Comparison of ENCODE assay signal across 8 cellular contexts in the genomic region with DNA sequence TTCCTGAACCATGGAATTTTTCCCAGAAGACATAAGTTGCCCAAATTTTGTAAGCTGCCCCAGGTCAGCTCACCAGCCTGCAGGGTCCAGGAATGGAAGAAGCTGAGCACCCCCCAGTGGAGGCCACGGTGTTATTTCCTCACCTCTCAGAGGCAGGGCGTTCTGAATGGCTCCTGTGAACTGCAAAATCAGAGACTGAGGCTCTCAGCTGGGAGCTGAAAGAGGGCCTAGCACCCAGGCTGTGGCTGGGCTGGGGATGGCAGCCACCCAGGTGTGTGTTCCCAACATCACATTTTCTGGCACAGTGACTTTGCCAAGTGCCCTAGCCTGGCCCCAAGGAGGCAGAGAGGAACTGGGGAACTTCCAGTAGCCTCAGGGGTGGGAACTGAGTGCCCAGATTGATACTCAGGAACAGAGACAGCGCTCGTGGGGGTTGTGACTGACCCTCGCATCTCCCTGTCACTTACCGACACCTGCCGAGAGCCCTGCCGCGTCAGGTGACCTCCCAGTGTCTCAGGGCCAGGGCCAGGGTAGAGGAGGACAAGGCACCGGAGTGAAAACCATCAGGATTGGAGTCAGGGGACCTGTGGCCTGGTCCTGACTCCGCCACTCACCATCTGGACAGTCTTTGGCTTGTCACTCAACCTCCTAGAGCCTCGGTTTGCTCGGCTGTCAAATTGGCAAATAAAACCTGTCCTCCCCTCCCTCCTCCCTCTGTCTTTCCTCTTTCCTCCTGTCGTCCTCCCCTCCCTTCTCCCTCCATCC. TPM values are rescaled to one million over a fixed set of nuclear protein-coding genes. Genes with fewer than 3 reads are reported as not detected.
DNase-seq lines count a peak whose midpoint lies in the region; ATAC-seq, FAIRE-seq and TF ChIP-seq lines count a peak whose summit lies in the region.
"Had no signal": no experiment of that assay in that cellular context is flagged by ENCODE, and none has a peak within 500 bp of the region (broad histone marks: within the 10 kb centered on the region; RNA-seq: fewer than 3 reads in every experiment).

No MANE protein-coding gene starts in this region.

- peak; percentile 46 for DNase-seq in ELR (ENCODE audit: low read depth)
- DNase-seq in IMR-90, result no peak
- DNase-seq in K562 (ENCODE audit: extremely low read depth in 1 of 4, low spot score in 3 of 4), result peak; percentile 29 to 52 (median 43)
- peak; percentile 26 for DNase-seq in myocyte (ENCODE audit: low read depth)
- DNase-seq in NCI-H146 treated with DMSO at 0.1 percent for 48 hours (lab: John Stamatoyannopoulos, UW; ENCODE audit: unreplicated experiment), result no peak
- no peak for DNase-seq in stimulated activated CD4-positive, alpha-beta T cell treated with anti-CD3 and anti-CD28 coated beads, Interleukin-4, amount 100 ng/mL, for 24 hours
- DNase-seq: NCI-H1436 had no signal

- H3K4me1 ChIP-seq in IMR-90 (ENCODE audit: control insufficient read depth, insufficient read depth, low read length) (peaks cover 5% of the 10 kb centered on the region; the same call in 1 of the 2 replicates), K562 (replicated peaks in 1 of 2; ENCODE audit: control insufficient read depth in 2 of 2, insufficient read depth in 2 of 2, low read length in 2 of 2) (no peaks in the 10 kb centered on the region; a peak in 1 of 5 replicates)

- H3K14ac ChIP-seq in IMR-90 (replicated peaks; ENCODE audit: low read depth, low read length), result no peak overlapping the region

- 0 out of 2 replicates have a peak, but pooled peaks have one; percentile 34 for ATAC-seq in IMR-90 (ENCODE audit: low read depth)
- ATAC-seq in K562, result peak; percentile 74
- no peak for ATAC-seq in HG03039 (IDR thresholded peaks at IDR 0.05; ENCODE audit: unreplicated experiment)

- H3K9ac ChIP-seq in IMR-90 (ENCODE audit: low read depth, low read length) (no peak overlapping the region), K562 (ENCODE audit: insufficient read depth in 1 of 2, low read depth in 2 of 2, low read length in 2 of 2) (no peak overlapping the region)

- H2BK15ac ChIP-seq in IMR-90 (ENCODE audit: low read depth, low read length), result no peak overlapping the region

- CTCF ChIA-PET in IMR-90 (lab: Yijun Ruan, JAX), result no interaction called here
- CTCF ChIA-PET in K562 (lab: Yijun Ruan, JAX; ENCODE audit: low intra/inter-chr PET ratio), result no interaction called here

- H3K56ac ChIP-seq in IMR-90 (ENCODE audit: extremely low read depth, insufficient read depth, low read length), result no peak overlapping the region

- H4K20me1 ChIP-seq in IMR-90 (ENCODE audit: insufficient read depth, low read length) (no peaks in the 10 kb centered on the region), K562 (replicated peaks; ENCODE audit: control insufficient read depth, insufficient read depth, low read length) (0 out of 2 replicates have a peak, but pooled peaks cover 7% of the 10 kb centered on the region)

- peak; percentile 34 for TF ChIP-seq CTCF in IMR-90 (conservative IDR thresholded peaks at IDR 0.05; ENCODE audit: low read depth, low read length)
- peak; percentile 39 to 44 (median 41); a peak in 5 of 6 replicates for TF ChIP-seq CTCF in K562 (IDR thresholded peaks at IDR 0.05 in 2 of 3, conservative IDR thresholded peaks at IDR 0.05 in 1 of 3; ENCODE audit: insufficient read depth in 2 of 3, low read depth in 1 of 3, low read length in 3 of 3)

- no peak overlapping the region for H2BK5ac ChIP-seq in IMR-90 (ENCODE audit: low read depth, low read length, poor library complexity, severe bottlenecking)

- no peak overlapping the region for H3K23ac ChIP-seq in IMR-90 (ENCODE audit: low read depth, low read length)

- H3K79me2 ChIP-seq in K562 (ENCODE audit: control insufficient read depth, insufficient read depth, low read length), result no peaks in the 10 kb centered on the region

- BruUV-seq in IMR-90 (replicated peaks; lab: Mats Ljungman, UMichigan), result no TSS peak
- BruUV-seq in K562 (replicated peaks; lab: Mats Ljungman, UMichigan), result no TSS peak

- H2BK20ac ChIP-seq in IMR-90 (ENCODE audit: low read depth, low read length), result no peak overlapping the region

- TF ChIP-seq RAD21 in IMR-90 (IDR thresholded peaks at IDR 0.05; ENCODE audit: low read length) (peak; percentile 44), K562 (CRISPR knock-in tag; conservative IDR thresholded peaks at IDR 0.05 in 1 of 2, IDR thresholded peaks at IDR 0.05 in 1 of 2) (peak in 1 of 2 experiments; percentile 52; a peak in 2 of 4 replicates)

- no peak overlapping the region for H3K4me2 ChIP-seq in IMR-90 (ENCODE audit: low read depth, low read length)
- no peak overlapping the region for H3K4me2 ChIP-seq in K562 (ENCODE audit: insufficient read depth, low read length)

- no peak for FAIRE-seq in K562 (lab: Jason Lieb, UNC)

- no peak overlapping the region for H4K8ac ChIP-seq in IMR-90 (ENCODE audit: low read depth in 2 of 2, low read length in 2 of 2)

- no peak overlapping the region for H3K18ac ChIP-seq in IMR-90 (ENCODE audit: low read depth, low read length)

- no peak overlapping the region for H2AK5ac ChIP-seq in IMR-90 (ENCODE audit: low read depth, low read length)

- no peak overlapping the region for H3K4ac ChIP-seq in IMR-90 (ENCODE audit: low read depth, low read length)

- H3K9me3 ChIP-seq in IMR-90 (ENCODE audit: control insufficient read depth, insufficient read depth, low read length) (no peaks in the 10 kb centered on the region), K562 (replicated peaks; ENCODE audit: control insufficient read depth, insufficient read depth, low read depth, low read length) (no peaks in the 10 kb centered on the region)

- H3K79me1 ChIP-seq in IMR-90 (ENCODE audit: low read depth in 1 of 2, low read length in 2 of 2), result no peaks in the 10 kb centered on the region

- H3K4me3 ChIP-seq in IMR-90 (ENCODE audit: insufficient read depth, low read depth, low read length) (no peak overlapping the region), K562 (no peak overlapping the region)

- in situ Hi-C loops in IMR-90 (cut with MboI; ENCODE audit: low sequenced_read_pairs), result no loop called here
- in situ Hi-C loops in K562 (cut with MboI), result no loop called here

- H3K27ac ChIP-seq in IMR-90 (ENCODE audit: insufficient read depth, low read length) (no peak overlapping the region), K562 (ENCODE audit: extremely low read depth, low read depth, low read length) (no peak overlapping the region)

- dilution Hi-C loops in IMR-90 (cut with HindIII; ENCODE audit: low sequenced_read_pairs, unreplicated experiment), result no loop called here

- 44% methylated on average over 3 of the region's 14 CpGs; no CpG with 5 or more reads in 1 of the 2 experiments for WGBS in IMR-90 (ENCODE audit: extremely low coverage in 2 of 2, insufficient read length in 1 of 2), 2 experiments
- under 1% methylated on average over 13 of the region's 14 CpGs for WGBS in K562 (ENCODE audit: insufficient coverage, low coverage, missing lambda C conversion rate)

- intact Hi-C loops in IMR-90 (cut with micrococcal nuclease), result no loop called here
- intact Hi-C loops in K562 (cut with micrococcal nuclease), result no loop called here

- TF ChIP-seq POLR2A in IMR-90 (IDR thresholded peaks at IDR 0.05; ENCODE audit: low read depth, low read length), result no peak
- no peak for TF ChIP-seq POLR2A in K562 (conservative IDR thresholded peaks at IDR 0.05)

- no peaks in the 10 kb centered on the region for H3K36me3 ChIP-seq in IMR-90 (ENCODE audit: control insufficient read depth, insufficient read depth, low read length)
- H3K36me3 ChIP-seq in K562 (ENCODE audit: control insufficient read depth, insufficient read depth, low read length), result no peaks in the 10 kb centered on the region

- POLR2A ChIA-PET in IMR-90 (lab: Charles Lee; ENCODE audit: unreplicated experiment) (no interaction called here), K562 (lab: Yijun Ruan, JAX) (no interaction called here)

- H2AK9ac ChIP-seq in IMR-90 (replicated peaks; ENCODE audit: low read depth, low read length, poor library complexity), result no peak overlapping the region

- no peak overlapping the region for H4K91ac ChIP-seq in IMR-90 (ENCODE audit: insufficient read depth, low read depth, low read length)

- H4K5ac ChIP-seq in IMR-90 (ENCODE audit: low read depth, low read length), result no peak overlapping the region

- H3K27me3 ChIP-seq in IMR-90 (ENCODE audit: control insufficient read depth, insufficient read depth, low read length) (peaks cover 66% of the 10 kb centered on the region), K562 (ENCODE audit: control insufficient read depth in 2 of 2, insufficient read depth in 2 of 2, low read length in 2 of 2) (peaks cover 16 to 62% of the 10 kb centered on the region in 2 experiments; a peak in 4 of 5 replicates)

- no peak overlapping the region for H2BK120ac ChIP-seq in IMR-90 (ENCODE audit: low read depth, low read length)

- H2AFZ ChIP-seq in IMR-90 (replicated peaks; ENCODE audit: low read length, poor library complexity), result no peak overlapping the region
- H2AFZ ChIP-seq in K562 (ENCODE audit: low read depth, low read length), result no peak overlapping the region

- no peak for TF ChIP-seq EP300 in K562 (IDR thresholded peaks at IDR 0.05; ENCODE audit: low read length)

- no peaks in the 10 kb centered on the region for H3K9me1 ChIP-seq in IMR-90 (ENCODE audit: insufficient read depth, low read length)
- no peaks in the 10 kb centered on the region for H3K9me1 ChIP-seq in K562 (ENCODE audit: control insufficient read depth, insufficient read depth, low read length)

RNA-seq across cellular contexts. Expression of gene CACNG4, which starts 11.3 kb away (rescaled TPM):
- total RNA-seq in IMR-90 (2012; rRNA removed), result under 0.01 TPM in 2 replicates
- 0.44 and 0.53 TPM in 2 replicates for polyA plus RNA-seq in IMR-90 (2012; rRNA removed)
- 0.25 and 0.42 TPM in 2 replicates for polyA plus RNA-seq in IMR-90 (2012; cell fraction: cytosol; rRNA removed)
- polyA plus RNA-seq in IMR-90 (2012; cell fraction: nucleus; rRNA removed; ENCODE audit: low replicate concordance), result 0.16 and 0.33 TPM in 2 replicates
- not detected in 2 replicates for total RNA-seq in K562 (2011; cell fraction: chromatin; rRNA removed; ENCODE audit: low replicate concordance)
- not detected in 2 replicates for total RNA-seq in K562 (2011; cell fraction: nucleolus; rRNA removed)
- total RNA-seq in K562 (2011; cell fraction: nucleoplasm; rRNA removed), result not detected in 2 replicates
- not detected in 2 replicates for total RNA-seq in K562 (2014; rRNA removed)
- total RNA-seq in K562 (2014; rRNA removed; fragmentation: Illumina TruSeq; extraction: Trizol), result not detected in 2 replicates
- total RNA-seq in K562 (2015; rRNA removed; fragmentation: Illumina TruSeq; extraction: Trizol), result not detected in 2 replicates
- 0.07 TPM in 1 of 2 replicates, not detected in the other for total RNA-seq in K562 (2021)
- polyA plus RNA-seq in K562 (2011; rRNA removed), result not detected in 2 replicates
- polyA plus RNA-seq in K562 (2011; cell fraction: cytosol; rRNA removed), result not detected in 2 replicates
- polyA plus RNA-seq in K562 (2011; cell fraction: nucleus; rRNA removed), result not detected in 2 replicates
- polyA plus RNA-seq in K562 (2012), result not detected in 2 replicates
- not detected in 2 replicates for polyA plus RNA-seq in K562 (2014; fragmentation: Illumina TruSeq; extraction: Trizol)
- not detected for polyA plus RNA-seq in K562 (2014; fragmentation: Nextera tagmentation; extraction: Ambion mirVana)
- polyA plus RNA-seq in K562 (2014; rRNA removed), result not detected in 2 replicates
- polyA minus RNA-seq in K562 (2011; rRNA and poly(A)+ RNA removed), result not detected in 2 replicates
- polyA minus RNA-seq in K562 (2011; cell fraction: cytosol; rRNA and poly(A)+ RNA removed), result not detected in 2 replicates
- not detected in 2 replicates for polyA minus RNA-seq in K562 (2011; cell fraction: nucleus; rRNA and poly(A)+ RNA removed)
- total RNA-seq in myocyte, result 0.05 TPM in 1 of 2 replicates, not detected in the other
- polyA plus RNA-seq in myocyte (2012), result 0.28 TPM

Comparison
In these comparisons a context has a peak if more than half of its experiments do, and no peak if none do; other contexts are left out.
1. DNase-seq: peak in ELR (single experiment), K562 (4 of 4) and myocyte (single experiment); none in IMR-90 (single experiment), NCI-H146 treated with DMSO at 0.1 percent for 48 hours (single experiment) and stimulated activated CD4-positive, alpha-beta T cell treated with anti-CD3 and anti-CD28 coated beads, Interleukin-4, amount 100 ng/mL, for 24 hours (single experiment).